In the genomic region with DNA sequence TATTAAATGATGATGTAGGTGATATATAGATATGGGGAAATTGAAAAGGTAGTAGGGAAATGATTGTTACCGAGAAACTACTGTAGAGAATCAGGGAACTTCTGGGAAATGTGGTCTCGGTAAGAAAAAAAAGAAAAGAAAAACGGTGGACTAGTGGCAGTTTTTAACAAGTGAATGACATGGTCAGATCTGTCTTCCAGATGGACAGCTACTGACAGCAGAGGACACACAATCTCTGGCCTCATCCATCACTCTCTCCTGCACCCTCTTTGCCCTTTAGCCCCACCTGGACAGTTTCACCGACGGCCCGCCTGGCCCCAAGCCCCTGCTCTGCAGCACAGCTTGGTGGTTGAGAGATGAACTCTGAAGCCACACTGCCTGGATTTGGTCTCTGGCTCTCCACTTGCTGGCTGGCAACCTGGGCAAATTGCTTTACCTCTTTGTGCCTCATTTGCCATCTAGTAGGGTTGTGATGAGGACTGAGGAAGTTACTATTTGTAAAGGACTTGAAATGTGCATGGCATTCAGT, we compare ENCODE assay signal across 1 cellular context.
TF ChIP-seq lines count a peak whose summit lies in the region.

No MANE protein-coding gene starts in this region.

TF ChIP-seq in GM12878, 131 proteins besides CTCF, POLR2A, EP300 and RAD21 (continued from another document):
- TF ChIP-seq E4F1 (IDR thresholded peaks at IDR 0.05; ENCODE audit: borderline replicate concordance, partially characterized antibody): no peak
- no peak for TF ChIP-seq BCL11A (IDR thresholded peaks at IDR 0.05; ENCODE audit: low read depth, low read length)
- TF ChIP-seq IKZF1 (conservative IDR thresholded peaks at IDR 0.05): no peak
- TF ChIP-seq PML (IDR thresholded peaks at IDR 0.05; ENCODE audit: low read length): no peak
- TF ChIP-seq ZNF622 (IDR thresholded peaks at IDR 0.05): no peak
- TF ChIP-seq NFXL1 (IDR thresholded peaks at IDR 0.05; ENCODE audit: borderline replicate concordance): no peak
- TF ChIP-seq E2F4 (IDR thresholded peaks at IDR 0.05; ENCODE audit: low read depth, low read length): no peak
- no peak for TF ChIP-seq STAT3 (IDR thresholded peaks at IDR 0.05; ENCODE audit: low read depth, low read length)
- no peak for TF ChIP-seq ZBTB11 (CRISPR knock-in tag; IDR thresholded peaks at IDR 0.05)
- TF ChIP-seq, protein P1, sequence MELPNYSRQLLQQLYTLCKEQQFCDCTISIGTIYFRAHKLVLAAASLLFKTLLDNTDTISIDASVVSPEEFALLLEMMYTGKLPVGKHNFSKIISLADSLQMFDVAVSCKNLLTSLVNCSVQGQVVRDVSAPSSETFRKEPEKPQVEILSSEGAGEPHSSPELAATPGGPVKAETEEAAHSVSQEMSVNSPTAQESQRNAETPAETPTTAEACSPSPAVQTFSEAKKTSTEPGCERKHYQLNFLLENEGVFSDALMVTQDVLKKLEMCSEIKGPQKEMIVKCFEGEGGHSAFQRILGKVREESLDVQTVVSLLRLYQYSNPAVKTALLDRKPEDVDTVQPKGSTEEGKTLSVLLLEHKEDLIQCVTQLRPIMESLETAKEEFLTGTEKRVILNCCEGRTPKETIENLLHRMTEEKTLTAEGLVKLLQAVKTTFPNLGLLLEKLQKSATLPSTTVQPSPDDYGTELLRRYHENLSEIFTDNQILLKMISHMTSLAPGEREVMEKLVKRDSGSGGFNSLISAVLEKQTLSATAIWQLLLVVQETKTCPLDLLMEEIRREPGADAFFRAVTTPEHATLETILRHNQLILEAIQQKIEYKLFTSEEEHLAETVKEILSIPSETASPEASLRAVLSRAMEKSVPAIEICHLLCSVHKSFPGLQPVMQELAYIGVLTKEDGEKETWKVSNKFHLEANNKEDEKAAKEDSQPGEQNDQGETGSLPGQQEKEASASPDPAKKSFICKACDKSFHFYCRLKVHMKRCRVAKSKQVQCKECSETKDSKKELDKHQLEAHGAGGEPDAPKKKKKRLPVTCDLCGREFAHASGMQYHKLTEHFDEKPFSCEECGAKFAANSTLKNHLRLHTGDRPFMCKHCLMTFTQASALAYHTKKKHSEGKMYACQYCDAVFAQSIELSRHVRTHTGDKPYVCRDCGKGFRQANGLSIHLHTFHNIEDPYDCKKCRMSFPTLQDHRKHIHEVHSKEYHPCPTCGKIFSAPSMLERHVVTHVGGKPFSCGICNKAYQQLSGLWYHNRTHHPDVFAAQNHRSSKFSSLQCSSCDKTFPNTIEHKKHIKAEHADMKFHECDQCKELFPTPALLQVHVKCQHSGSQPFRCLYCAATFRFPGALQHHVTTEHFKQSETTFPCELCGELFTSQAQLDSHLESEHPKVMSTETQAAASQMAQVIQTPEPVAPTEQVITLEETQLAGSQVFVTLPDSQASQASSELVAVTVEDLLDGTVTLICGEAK (IDR thresholded peaks at IDR 0.05; ENCODE audit: borderline replicate concordance): no peak
